In the genomic region with DNA sequence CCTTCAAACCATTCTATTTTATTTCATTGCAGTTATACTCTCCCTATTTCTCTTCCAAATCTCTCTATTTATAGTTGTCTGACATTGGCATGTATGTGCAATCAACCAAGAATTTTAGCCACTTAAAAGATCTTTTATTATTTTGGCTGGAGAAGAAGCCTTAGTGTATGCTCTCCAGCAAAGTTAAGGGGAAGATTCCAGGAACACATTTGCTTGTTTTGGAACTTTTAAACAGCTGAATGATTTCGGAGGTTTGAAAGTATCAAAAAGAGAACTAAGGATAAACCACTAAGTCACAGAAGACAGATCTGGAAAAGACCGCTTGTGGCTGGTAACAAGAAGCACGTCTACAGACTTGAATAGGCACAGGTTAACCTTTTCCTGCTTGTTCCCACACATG, we compare ENCODE assay signal across 13 cellular contexts.
DNase-seq lines count a peak whose midpoint lies in the region; FAIRE-seq and TF ChIP-seq lines count a peak whose summit lies in the region.
"Had no signal": no experiment of that assay in that cellular context is flagged by ENCODE, and none has a peak within 500 bp of the region (broad histone marks: within the 10 kb centered on the region; RNA-seq: fewer than 3 reads in every experiment).

No MANE protein-coding gene starts in this region.

- DNase-seq in HCEC 1CT (peak; percentile 60), cardiac fibroblast (ENCODE audit: low read depth in 2 of 2) (peak; percentile 52 to 64), kidney glomerular epithelial cell (lab: John Stamatoyannopoulos, UW) (peak; percentile 7), tibial artery (no peak), GM12891 (ENCODE audit: insufficient read length, low spot score) (no peak), T-helper 2 cell (no peak), SKM-1 treated with dmso at 0.1 percent for 144 hours (lab: John Stamatoyannopoulos, UW; ENCODE audit: unreplicated experiment) (no peak)
- no peak for DNase-seq in activated CD4-positive, CD25-positive, alpha-beta regulatory T cell treated with anti-CD3 and anti-CD28 coated beads, Interleukin-2, amount 50 U/mL, for 72 hours
- DNase-seq: activated CD4-positive, alpha-beta T cell treated with anti-CD3 and anti-CD28 coated beads for 36 hours; cerebellar nuclear complex; DMS153; NCI-H510A; SJCRH30 had no signal

- intact Hi-C loops in tibial artery (cut with DNase I; ENCODE audit: low total_unique reads), result loop anchor here (10.0 kb wide), 3 partner anchors 183 to 703 kb away; a partner anchor contains a TSS

- no peak for TF ChIP-seq POLR2A in GM12891 (IDR thresholded peaks at IDR 0.05; ENCODE audit: low read depth, low read length)

- no peak for FAIRE-seq in GM12891 (lab: Jason Lieb, UNC)

- H3K27me3 ChIP-seq in tibial artery, result no peaks in the 10 kb centered on the region
- H3K27me3 ChIP-seq: SJCRH30 had no signal

- no peaks in the 10 kb centered on the region for H3K9me3 ChIP-seq in tibial artery
- H3K9me3 ChIP-seq: SJCRH30 had no signal

- TF ChIP-seq CTCF in cardiac fibroblast (IDR thresholded peaks at IDR 0.05; ENCODE audit: low read depth, low read length), result no peak
- TF ChIP-seq CTCF in tibial artery (IDR thresholded peaks at IDR 0.05), result peak in 1 of 2 experiments; percentile 12

- peak overlapping the region; percentile 37 to 68 for H3K27ac ChIP-seq in tibial artery
- H3K27ac ChIP-seq: SJCRH30 had no signal

- H3K4me1 ChIP-seq in tibial artery, result peaks cover 3 to 62% (median 37%) of the 10 kb centered on the region in 4 donors

- H3K4me3 ChIP-seq in cardiac fibroblast (replicated peaks in 1 of 2; ENCODE audit: low read depth in 2 of 2, low read length in 2 of 2) (no peak overlapping the region), tibial artery (peak overlapping the region; percentile 8 to 9)
- H3K4me3 ChIP-seq: SJCRH30 had no signal

- no peaks in the 10 kb centered on the region for H3K36me3 ChIP-seq in tibial artery
- H3K36me3 ChIP-seq: SJCRH30 had no signal

TF ChIP-seq in GM12891, 5 proteins besides CTCF, POLR2A, EP300 and RAD21:
- TF ChIP-seq SPI1 (IDR thresholded peaks at IDR 0.05; ENCODE audit: low read depth, low read length), result no peak

Comparison
In these comparisons a context has a peak if more than half of its experiments do, and no peak if none do; other contexts are left out.
1. DNase-seq: peak in HCEC 1CT (single experiment), cardiac fibroblast (2 of 2) and kidney glomerular epithelial cell (single experiment); none in tibial artery (0 of 2), GM12891 (single experiment), activated CD4-positive, CD25-positive, alpha-beta regulatory T cell treated with anti-CD3 and anti-CD28 coated beads, Interleukin-2, amount 50 U/mL, for 72 hours (single experiment), T-helper 2 cell (0 of 5) and SKM-1 treated with dmso at 0.1 percent for 144 hours (single experiment).
2. H3K4me3 ChIP-seq: peak in tibial artery (2 of 2); none in cardiac fibroblast (0 of 2).